Comparison of ENCODE assay signal across 9 cellular contexts in the genomic region with DNA sequence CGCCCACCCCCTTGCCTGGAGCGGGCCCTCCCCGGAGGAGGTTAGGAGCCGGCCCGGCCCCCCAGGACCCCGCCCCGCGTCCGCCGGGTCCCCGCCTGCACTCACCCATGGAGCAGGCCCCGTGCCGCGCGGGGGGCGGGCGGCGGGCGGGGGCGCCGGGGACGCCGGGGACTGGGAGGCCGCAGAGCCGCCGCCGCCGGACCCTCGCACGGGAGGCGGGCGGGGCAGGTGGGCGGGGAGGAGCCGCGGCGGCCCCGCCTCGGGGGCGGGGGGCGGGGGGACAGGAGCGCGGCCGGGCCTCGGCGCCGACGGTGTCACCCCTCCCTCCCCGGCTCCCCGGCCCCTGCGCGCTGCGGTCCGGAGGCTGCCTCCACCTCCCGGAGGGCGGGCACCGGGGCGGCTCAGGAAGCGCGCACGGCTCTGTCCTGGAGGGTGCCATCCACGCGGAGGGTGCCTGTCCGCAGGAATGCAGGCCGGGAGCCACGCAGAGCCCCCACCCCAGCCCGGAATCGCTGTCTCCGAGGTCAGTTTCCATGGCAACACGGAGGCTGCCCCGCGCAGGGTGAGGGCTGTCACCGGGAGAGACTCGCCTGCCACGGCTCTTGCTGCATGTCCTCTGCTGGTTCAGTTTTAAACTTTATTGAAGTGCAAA. TPM values are rescaled to one million over a fixed set of nuclear protein-coding genes. Genes with fewer than 3 reads are reported as not detected.
DNase-seq lines count a peak whose midpoint lies in the region; ATAC-seq and TF ChIP-seq lines count a peak whose summit lies in the region.
"Had no signal": no experiment of that assay in that cellular context is flagged by ENCODE, and none has a peak within 500 bp of the region (broad histone marks: within the 10 kb centered on the region; RNA-seq: fewer than 3 reads in every experiment).

No MANE protein-coding gene starts in this region.

- H3K4me1 ChIP-seq in endocrine pancreas (ENCODE audit: control insufficient read depth, insufficient read depth, low read length), result no peaks in the 10 kb centered on the region
- no peaks in the 10 kb centered on the region for H3K4me1 ChIP-seq in mononuclear cell (ENCODE audit: insufficient read depth, low read length)
- H3K4me1 ChIP-seq in subcutaneous abdominal adipose tissue (ENCODE audit: control insufficient read depth in 5 of 5, insufficient read depth in 5 of 5, low read length in 5 of 5), result peaks cover 17 to 88% (median 70%) of the 10 kb centered on the region in 5 donors

- TF ChIP-seq CTCF in activated CD8-positive, alpha-beta T cell treated with anti-CD3 and anti-CD28 coated beads for 36 hours (IDR thresholded peaks at IDR 0.05), result no peak

- H3K4me1 Mint-ChIP-seq in activated CD8-positive, alpha-beta T cell treated with anti-CD3 and anti-CD28 coated beads for 36 hours (ENCODE audit: low read depth), result peaks cover 26% of the 10 kb centered on the region

- peak; percentile 66 for ATAC-seq in activated CD8-positive, alpha-beta T cell treated with anti-CD3 and anti-CD28 coated beads for 36 hours

- H3K9me3 ChIP-seq in endocrine pancreas (ENCODE audit: control insufficient read depth, low read length), result no peaks in the 10 kb centered on the region
- no peaks in the 10 kb centered on the region for H3K9me3 ChIP-seq in mononuclear cell (ENCODE audit: low read depth, low read length)
- H3K9me3 ChIP-seq in subcutaneous abdominal adipose tissue (ENCODE audit: control insufficient read depth in 5 of 5, low read length in 5 of 5), result no peaks in the 10 kb centered on the region

- DNase-seq in COLO829 (ENCODE audit: low spot score) (peak; percentile 33), NAMALWA (ENCODE audit: low spot score) (peak; percentile 61), hippocampal formation (lab: John Stamatoyannopoulos, UW) (no peak), NCI-H1436 (lab: John Stamatoyannopoulos, UW) (no peak)
- peak; percentile 63 for DNase-seq in activated CD8-positive, alpha-beta T cell treated with anti-CD3 and anti-CD28 coated beads for 36 hours

- H3K27me3 ChIP-seq in endocrine pancreas (ENCODE audit: control insufficient read depth, insufficient read depth, low read length), result no peaks in the 10 kb centered on the region
- peaks cover 4% of the 10 kb centered on the region for H3K27me3 ChIP-seq in mononuclear cell (ENCODE audit: insufficient read depth, low read length)
- H3K27me3 ChIP-seq in subcutaneous abdominal adipose tissue (ENCODE audit: control insufficient read depth in 5 of 5, insufficient read depth in 4 of 5, low read length in 5 of 5), result peaks cover 0 to 3% (median 0%) of the 10 kb centered on the region in 5 donors

- no peak overlapping the region for H3K27ac Mint-ChIP-seq in activated CD8-positive, alpha-beta T cell treated with anti-CD3 and anti-CD28 coated beads for 36 hours

- H3K4me3 ChIP-seq in endocrine pancreas (ENCODE audit: control insufficient read depth, insufficient read depth, low read length) (no peak overlapping the region), mononuclear cell (ENCODE audit: low read length) (peak overlapping the region; percentile 22), subcutaneous abdominal adipose tissue (ENCODE audit: low read depth in 1 of 5, low read length in 5 of 5) (peak overlapping the region in 4 of 5 donors; percentile 58 to 77 (median 69))

- peak overlapping the region; percentile 70 for H3K9ac ChIP-seq in endocrine pancreas (ENCODE audit: control insufficient read depth, insufficient read depth, low read length)
- H3K9ac ChIP-seq in subcutaneous abdominal adipose tissue (ENCODE audit: low read length in 5 of 5), result peak overlapping the region in 3 of 5 donors; percentile 55 to 64 (median 61)

- POLR2A ChIA-PET in activated CD8-positive, alpha-beta T cell treated with anti-CD3 and anti-CD28 coated beads for 36 hours (lab: Charles Lee), result interaction anchor here (0.6 kb wide), 2 partner anchors 19 to 44 kb away, joined by 4 to 5 read pairs; no protein-coding TSS in a partner anchor

- CTCF ChIA-PET in activated CD8-positive, alpha-beta T cell treated with anti-CD3 and anti-CD28 coated beads for 36 hours (lab: Charles Lee), result interaction anchor here (1.2 to 3.5 kb wide), 3 partner anchors 8 to 250 kb away, joined by 4 to 15 read pairs (median 4); no protein-coding TSS in a partner anchor

- no peak overlapping the region for H3K27ac ChIP-seq in subcutaneous abdominal adipose tissue (ENCODE audit: low read depth, low read length)
- H3K27ac ChIP-seq: HL-60 had no signal

- no peaks in the 10 kb centered on the region for H3K36me3 ChIP-seq in endocrine pancreas (ENCODE audit: control insufficient read depth, insufficient read depth, low read length)
- H3K36me3 ChIP-seq in subcutaneous abdominal adipose tissue (ENCODE audit: control insufficient read depth in 5 of 5, insufficient read depth in 5 of 5, low read length in 5 of 5), result no peaks in the 10 kb centered on the region

- H3K4me3 Mint-ChIP-seq in activated CD8-positive, alpha-beta T cell treated with anti-CD3 and anti-CD28 coated beads for 36 hours, result peak overlapping the region; percentile 63

- H3K36me3 Mint-ChIP-seq in activated CD8-positive, alpha-beta T cell treated with anti-CD3 and anti-CD28 coated beads for 36 hours (ENCODE audit: low read depth), result no peaks in the 10 kb centered on the region

- H3K27me3 Mint-ChIP-seq in activated CD8-positive, alpha-beta T cell treated with anti-CD3 and anti-CD28 coated beads for 36 hours, result peaks cover 4% of the 10 kb centered on the region

- no peaks in the 10 kb centered on the region for H3K9me3 Mint-ChIP-seq in activated CD8-positive, alpha-beta T cell treated with anti-CD3 and anti-CD28 coated beads for 36 hours

- intact Hi-C loops in activated CD8-positive, alpha-beta T cell treated with anti-CD3 and anti-CD28 coated beads for 36 hours (cut with micrococcal nuclease), result no loop called here

RNA-seq across cellular contexts. Expression of a gene that starts 5.9 kb away (rescaled TPM):
- 1 to 10 TPM; 1.7 to 1.8 TPM for total RNA-seq in activated CD8-positive, alpha-beta T cell treated with anti-CD3 and anti-CD28 coated beads for 36 hours
- 2.1 TPM for total RNA-seq in mononuclear cell

RNA-seq across cellular contexts. Expression of a gene that starts 31.4 kb away (rescaled TPM):
- 10 to 100 TPM; 55.8 to 57.8 TPM for total RNA-seq in activated CD8-positive, alpha-beta T cell treated with anti-CD3 and anti-CD28 coated beads for 36 hours
- total RNA-seq in mononuclear cell, result 60.7 TPM

RNA-seq across cellular contexts. Expression of a gene that starts 57.0 kb away (rescaled TPM):
- 10 to 100 TPM; 39.7 to 40.4 TPM for total RNA-seq in activated CD8-positive, alpha-beta T cell treated with anti-CD3 and anti-CD28 coated beads for 36 hours
- total RNA-seq in mononuclear cell, result 73.4 TPM

RNA-seq across cellular contexts. Expression of a gene that starts 57.8 kb away (rescaled TPM):
- total RNA-seq in activated CD8-positive, alpha-beta T cell treated with anti-CD3 and anti-CD28 coated beads for 36 hours, result not detected
- total RNA-seq in mononuclear cell, result 0.10 TPM

Comparison
In these comparisons a context has a peak if more than half of its experiments do, and no peak if none do; other contexts are left out.
1. DNase-seq: peak in COLO829 (single experiment), NAMALWA (single experiment) and activated CD8-positive, alpha-beta T cell treated with anti-CD3 and anti-CD28 coated beads for 36 hours (single experiment); none in hippocampal formation (0 of 2) and NCI-H1436 (single experiment).